ENCODE assay signal across 1 cellular context in the genomic region with DNA sequence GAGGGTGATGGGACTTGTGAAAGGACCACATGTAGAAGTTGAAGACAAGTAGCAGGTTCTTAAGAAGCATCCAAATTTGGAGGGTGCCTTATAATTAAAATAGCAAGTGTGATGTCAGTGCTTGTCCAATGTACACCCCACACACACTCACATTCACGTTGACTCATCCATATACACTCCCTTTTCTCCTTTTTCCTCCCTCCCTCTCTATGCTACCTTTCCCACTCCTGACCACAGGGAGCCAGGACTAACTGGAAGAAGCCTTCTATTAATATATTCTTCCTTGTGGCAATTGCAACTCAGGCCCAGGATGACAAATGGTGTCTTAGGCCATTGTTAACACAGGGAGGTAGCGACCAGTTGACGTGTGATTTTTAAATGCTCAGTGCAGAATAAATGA.
TF ChIP-seq lines count a peak whose summit lies in the region.

No MANE protein-coding gene starts in this region.

TF ChIP-seq in GM12878, 131 proteins besides CTCF, POLR2A, EP300 and RAD21:
- TF ChIP-seq EED (IDR thresholded peaks at IDR 0.05; ENCODE audit: low read depth): peak; percentile 59
- no peak for TF ChIP-seq KLF5 (IDR thresholded peaks at IDR 0.05; ENCODE audit: partially characterized antibody)
- TF ChIP-seq, protein P1, sequence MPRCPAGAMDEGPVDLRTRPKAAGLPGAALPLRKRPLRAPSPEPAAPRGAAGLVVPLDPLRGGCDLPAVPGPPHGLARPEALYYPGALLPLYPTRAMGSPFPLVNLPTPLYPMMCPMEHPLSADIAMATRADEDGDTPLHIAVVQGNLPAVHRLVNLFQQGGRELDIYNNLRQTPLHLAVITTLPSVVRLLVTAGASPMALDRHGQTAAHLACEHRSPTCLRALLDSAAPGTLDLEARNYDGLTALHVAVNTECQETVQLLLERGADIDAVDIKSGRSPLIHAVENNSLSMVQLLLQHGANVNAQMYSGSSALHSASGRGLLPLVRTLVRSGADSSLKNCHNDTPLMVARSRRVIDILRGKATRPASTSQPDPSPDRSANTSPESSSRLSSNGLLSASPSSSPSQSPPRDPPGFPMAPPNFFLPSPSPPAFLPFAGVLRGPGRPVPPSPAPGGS (IDR thresholded peaks at IDR 0.05; ENCODE audit: borderline replicate concordance, insufficient read depth, low read depth, low read length, poor library complexity, severe bottlenecking): peak; percentile 13
- TF ChIP-seq ELK1 (IDR thresholded peaks at IDR 0.05; ENCODE audit: low read depth, low read length): no peak
- TF ChIP-seq JUNB (IDR thresholded peaks at IDR 0.05): peak; percentile 24; the same call in 1 of the 2 replicates
- TF ChIP-seq, protein P2, sequence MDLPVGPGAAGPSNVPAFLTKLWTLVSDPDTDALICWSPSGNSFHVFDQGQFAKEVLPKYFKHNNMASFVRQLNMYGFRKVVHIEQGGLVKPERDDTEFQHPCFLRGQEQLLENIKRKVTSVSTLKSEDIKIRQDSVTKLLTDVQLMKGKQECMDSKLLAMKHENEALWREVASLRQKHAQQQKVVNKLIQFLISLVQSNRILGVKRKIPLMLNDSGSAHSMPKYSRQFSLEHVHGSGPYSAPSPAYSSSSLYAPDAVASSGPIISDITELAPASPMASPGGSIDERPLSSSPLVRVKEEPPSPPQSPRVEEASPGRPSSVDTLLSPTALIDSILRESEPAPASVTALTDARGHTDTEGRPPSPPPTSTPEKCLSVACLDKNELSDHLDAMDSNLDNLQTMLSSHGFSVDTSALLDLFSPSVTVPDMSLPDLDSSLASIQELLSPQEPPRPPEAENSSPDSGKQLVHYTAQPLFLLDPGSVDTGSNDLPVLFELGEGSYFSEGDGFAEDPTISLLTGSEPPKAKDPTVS (IDR thresholded peaks at IDR 0.05; ENCODE audit: low read depth, low read length): no peak
